Comparison of ENCODE assay signal across 1 cellular context in the genomic region with DNA sequence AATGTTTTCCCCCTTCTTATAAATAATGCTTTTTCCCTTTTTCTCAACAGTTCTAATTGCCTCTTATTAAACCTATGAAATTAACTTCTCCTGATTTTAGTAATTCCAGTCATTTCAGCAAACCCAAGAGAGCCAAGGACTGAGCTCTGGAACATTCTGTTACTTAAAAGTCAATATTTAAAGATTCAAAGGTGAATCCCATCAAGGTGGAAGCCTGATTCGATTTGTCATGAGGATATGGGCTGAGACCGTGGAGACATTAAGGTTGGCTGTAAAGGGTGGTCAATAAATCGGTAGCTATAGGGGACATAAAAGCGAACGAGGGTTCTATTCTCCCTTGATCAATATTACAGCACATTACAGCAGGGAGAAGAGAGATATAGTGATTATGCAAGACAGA.
TF ChIP-seq lines count a peak whose summit lies in the region.

No MANE protein-coding gene starts in this region.

TF ChIP-seq in HepG2, 621 proteins besides CTCF, POLR2A, EP300 and RAD21:
- TF ChIP-seq, protein P1, sequence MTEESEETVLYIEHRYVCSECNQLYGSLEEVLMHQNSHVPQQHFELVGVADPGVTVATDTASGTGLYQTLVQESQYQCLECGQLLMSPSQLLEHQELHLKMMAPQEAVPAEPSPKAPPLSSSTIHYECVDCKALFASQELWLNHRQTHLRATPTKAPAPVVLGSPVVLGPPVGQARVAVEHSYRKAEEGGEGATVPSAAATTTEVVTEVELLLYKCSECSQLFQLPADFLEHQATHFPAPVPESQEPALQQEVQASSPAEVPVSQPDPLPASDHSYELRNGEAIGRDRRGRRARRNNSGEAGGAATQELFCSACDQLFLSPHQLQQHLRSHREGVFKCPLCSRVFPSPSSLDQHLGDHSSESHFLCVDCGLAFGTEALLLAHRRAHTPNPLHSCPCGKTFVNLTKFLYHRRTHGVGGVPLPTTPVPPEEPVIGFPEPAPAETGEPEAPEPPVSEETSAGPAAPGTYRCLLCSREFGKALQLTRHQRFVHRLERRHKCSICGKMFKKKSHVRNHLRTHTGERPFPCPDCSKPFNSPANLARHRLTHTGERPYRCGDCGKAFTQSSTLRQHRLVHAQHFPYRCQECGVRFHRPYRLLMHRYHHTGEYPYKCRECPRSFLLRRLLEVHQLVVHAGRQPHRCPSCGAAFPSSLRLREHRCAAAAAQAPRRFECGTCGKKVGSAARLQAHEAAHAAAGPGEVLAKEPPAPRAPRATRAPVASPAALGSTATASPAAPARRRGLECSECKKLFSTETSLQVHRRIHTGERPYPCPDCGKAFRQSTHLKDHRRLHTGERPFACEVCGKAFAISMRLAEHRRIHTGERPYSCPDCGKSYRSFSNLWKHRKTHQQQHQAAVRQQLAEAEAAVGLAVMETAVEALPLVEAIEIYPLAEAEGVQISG (CRISPR knock-in tag; IDR thresholded peaks at IDR 0.05) = no peak
- TF ChIP-seq NCOA5 (CRISPR knock-in tag; IDR thresholded peaks at IDR 0.05) (no peak), ZNF781 (CRISPR knock-in tag; IDR thresholded peaks at IDR 0.05; ENCODE audit: borderline replicate concordance, not compliant biosample characterization) (no peak), HNRNPUL1 (IDR thresholded peaks at IDR 0.05; ENCODE audit: low read depth, low read length) (no peak), ZC3H13 (CRISPR knock-in tag; IDR thresholded peaks at IDR 0.05) (no peak), ZNF121 (CRISPR knock-in tag; IDR thresholded peaks at IDR 0.05) (no peak), ZNF747 (CRISPR knock-in tag; IDR thresholded peaks at IDR 0.05; ENCODE audit: borderline replicate concordance) (no peak), PHB2 (IDR thresholded peaks at IDR 0.05; ENCODE audit: partially characterized antibody) (no peak), PRPF4 (IDR thresholded peaks at IDR 0.05; ENCODE audit: low read depth, low read length, poor library complexity, severe bottlenecking) (no peak), ZNF20 (CRISPR knock-in tag; IDR thresholded peaks at IDR 0.05) (no peak), ZNF790 (CRISPR knock-in tag; IDR thresholded peaks at IDR 0.05; ENCODE audit: borderline replicate concordance) (no peak), SMARCC2 (IDR thresholded peaks at IDR 0.05) (no peak)
- TF ChIP-seq, protein P2, sequence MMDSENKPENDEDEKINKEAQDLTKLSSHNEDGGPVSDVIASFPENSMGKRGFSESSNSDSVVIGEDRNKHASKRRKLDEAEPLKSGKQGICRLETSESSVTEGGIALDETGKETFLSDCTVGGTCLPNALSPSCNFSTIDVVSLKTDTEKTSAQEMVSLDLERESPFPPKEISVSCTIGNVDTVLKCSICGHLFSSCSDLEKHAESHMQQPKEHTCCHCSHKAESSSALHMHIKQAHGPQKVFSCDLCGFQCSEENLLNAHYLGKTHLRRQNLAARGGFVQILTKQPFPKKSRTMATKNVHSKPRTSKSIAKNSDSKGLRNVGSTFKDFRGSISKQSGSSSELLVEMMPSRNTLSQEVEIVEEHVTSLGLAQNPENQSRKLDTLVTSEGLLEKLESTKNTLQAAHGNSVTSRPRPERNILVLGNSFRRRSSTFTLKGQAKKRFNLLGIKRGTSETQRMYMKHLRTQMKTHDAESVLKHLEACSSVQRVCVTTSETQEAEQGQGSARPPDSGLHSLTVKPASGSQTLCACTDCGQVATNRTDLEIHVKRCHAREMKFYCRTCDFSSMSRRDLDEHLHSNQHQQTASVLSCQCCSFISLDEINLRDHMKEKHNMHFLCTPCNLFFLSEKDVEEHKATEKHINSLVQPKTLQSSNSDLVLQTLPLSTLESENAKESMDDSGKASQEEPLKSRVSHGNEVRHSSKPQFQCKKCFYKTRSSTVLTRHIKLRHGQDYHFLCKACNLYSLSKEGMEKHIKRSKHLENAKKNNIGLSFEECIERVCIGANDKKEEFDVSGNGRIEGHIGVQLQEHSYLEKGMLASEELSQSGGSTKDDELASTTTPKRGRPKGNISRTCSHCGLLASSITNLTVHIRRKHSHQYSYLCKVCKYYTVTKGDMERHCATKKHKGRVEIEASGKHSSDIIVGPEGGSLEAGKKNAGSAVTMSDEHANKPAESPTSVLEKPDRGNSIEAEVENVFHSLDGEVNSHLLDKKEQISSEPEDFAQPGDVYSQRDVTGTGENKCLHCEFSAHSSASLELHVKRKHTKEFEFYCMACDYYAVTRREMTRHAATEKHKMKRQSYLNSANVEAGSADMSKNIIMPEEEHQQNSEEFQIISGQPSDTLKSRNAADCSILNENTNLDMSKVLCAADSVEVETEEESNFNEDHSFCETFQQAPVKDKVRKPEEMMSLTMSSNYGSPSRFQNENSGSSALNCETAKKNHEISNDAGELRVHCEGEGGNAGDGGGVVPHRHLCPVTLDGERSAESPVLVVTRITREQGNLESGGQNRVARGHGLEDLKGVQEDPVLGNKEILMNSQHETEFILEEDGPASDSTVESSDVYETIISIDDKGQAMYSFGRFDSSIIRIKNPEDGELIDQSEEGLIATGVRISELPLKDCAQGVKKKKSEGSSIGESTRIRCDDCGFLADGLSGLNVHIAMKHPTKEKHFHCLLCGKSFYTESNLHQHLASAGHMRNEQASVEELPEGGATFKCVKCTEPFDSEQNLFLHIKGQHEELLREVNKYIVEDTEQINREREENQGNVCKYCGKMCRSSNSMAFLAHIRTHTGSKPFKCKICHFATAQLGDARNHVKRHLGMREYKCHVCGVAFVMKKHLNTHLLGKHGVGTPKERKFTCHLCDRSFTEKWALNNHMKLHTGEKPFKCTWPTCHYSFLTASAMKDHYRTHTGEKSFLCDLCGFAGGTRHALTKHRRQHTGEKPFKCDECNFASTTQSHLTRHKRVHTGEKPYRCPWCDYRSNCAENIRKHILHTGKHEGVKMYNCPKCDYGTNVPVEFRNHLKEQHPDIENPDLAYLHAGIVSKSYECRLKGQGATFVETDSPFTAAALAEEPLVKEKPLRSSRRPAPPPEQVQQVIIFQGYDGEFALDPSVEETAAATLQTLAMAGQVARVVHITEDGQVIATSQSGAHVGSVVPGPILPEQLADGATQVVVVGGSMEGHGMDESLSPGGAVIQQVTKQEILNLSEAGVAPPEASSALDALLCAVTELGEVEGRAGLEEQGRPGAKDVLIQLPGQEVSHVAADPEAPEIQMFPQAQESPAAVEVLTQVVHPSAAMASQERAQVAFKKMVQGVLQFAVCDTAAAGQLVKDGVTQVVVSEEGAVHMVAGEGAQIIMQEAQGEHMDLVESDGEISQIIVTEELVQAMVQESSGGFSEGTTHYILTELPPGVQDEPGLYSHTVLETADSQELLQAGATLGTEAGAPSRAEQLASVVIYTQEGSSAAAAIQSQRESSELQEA (CRISPR knock-in tag; IDR thresholded peaks at IDR 0.05; ENCODE audit: not compliant biosample characterization) = no peak
- TF ChIP-seq, protein P3, sequence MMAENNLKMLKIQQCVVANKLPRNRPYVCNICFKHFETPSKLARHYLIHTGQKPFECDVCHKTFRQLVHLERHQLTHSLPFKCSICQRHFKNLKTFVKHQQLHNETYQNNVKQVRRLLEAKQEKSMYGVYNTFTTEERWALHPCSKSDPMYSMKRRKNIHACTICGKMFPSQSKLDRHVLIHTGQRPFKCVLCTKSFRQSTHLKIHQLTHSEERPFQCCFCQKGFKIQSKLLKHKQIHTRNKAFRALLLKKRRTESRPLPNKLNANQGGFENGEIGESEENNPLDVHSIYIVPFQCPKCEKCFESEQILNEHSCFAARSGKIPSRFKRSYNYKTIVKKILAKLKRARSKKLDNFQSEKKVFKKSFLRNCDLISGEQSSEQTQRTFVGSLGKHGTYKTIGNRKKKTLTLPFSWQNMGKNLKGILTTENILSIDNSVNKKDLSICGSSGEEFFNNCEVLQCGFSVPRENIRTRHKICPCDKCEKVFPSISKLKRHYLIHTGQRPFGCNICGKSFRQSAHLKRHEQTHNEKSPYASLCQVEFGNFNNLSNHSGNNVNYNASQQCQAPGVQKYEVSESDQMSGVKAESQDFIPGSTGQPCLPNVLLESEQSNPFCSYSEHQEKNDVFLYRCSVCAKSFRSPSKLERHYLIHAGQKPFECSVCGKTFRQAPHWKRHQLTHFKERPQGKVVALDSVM (CRISPR knock-in tag; IDR thresholded peaks at IDR 0.05) = no peak
- TF ChIP-seq, protein P4, sequence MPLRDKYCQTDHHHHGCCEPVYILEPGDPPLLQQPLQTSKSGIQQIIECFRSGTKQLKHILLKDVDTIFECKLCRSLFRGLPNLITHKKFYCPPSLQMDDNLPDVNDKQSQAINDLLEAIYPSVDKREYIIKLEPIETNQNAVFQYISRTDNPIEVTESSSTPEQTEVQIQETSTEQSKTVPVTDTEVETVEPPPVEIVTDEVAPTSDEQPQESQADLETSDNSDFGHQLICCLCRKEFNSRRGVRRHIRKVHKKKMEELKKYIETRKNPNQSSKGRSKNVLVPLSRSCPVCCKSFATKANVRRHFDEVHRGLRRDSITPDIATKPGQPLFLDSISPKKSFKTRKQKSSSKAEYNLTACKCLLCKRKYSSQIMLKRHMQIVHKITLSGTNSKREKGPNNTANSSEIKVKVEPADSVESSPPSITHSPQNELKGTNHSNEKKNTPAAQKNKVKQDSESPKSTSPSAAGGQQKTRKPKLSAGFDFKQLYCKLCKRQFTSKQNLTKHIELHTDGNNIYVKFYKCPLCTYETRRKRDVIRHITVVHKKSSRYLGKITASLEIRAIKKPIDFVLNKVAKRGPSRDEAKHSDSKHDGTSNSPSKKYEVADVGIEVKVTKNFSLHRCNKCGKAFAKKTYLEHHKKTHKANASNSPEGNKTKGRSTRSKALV (CRISPR knock-in tag; IDR thresholded peaks at IDR 0.05) = no peak
- TF ChIP-seq, protein P5, sequence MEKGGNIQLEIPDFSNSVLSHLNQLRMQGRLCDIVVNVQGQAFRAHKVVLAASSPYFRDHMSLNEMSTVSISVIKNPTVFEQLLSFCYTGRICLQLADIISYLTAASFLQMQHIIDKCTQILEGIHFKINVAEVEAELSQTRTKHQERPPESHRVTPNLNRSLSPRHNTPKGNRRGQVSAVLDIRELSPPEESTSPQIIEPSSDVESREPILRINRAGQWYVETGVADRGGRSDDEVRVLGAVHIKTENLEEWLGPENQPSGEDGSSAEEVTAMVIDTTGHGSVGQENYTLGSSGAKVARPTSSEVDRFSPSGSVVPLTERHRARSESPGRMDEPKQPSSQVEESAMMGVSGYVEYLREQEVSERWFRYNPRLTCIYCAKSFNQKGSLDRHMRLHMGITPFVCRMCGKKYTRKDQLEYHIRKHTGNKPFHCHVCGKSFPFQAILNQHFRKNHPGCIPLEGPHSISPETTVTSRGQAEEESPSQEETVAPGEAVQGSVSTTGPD (CRISPR knock-in tag; IDR thresholded peaks at IDR 0.05) = no peak
- TF ChIP-seq, protein P6, sequence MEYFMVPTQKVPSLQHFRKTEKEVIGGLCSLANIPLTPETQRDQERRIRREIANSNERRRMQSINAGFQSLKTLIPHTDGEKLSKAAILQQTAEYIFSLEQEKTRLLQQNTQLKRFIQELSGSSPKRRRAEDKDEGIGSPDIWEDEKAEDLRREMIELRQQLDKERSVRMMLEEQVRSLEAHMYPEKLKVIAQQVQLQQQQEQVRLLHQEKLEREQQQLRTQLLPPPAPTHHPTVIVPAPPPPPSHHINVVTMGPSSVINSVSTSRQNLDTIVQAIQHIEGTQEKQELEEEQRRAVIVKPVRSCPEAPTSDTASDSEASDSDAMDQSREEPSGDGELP (IDR thresholded peaks at IDR 0.05; ENCODE audit: borderline replicate concordance, low read depth) = no peak
